In the genomic region with DNA sequence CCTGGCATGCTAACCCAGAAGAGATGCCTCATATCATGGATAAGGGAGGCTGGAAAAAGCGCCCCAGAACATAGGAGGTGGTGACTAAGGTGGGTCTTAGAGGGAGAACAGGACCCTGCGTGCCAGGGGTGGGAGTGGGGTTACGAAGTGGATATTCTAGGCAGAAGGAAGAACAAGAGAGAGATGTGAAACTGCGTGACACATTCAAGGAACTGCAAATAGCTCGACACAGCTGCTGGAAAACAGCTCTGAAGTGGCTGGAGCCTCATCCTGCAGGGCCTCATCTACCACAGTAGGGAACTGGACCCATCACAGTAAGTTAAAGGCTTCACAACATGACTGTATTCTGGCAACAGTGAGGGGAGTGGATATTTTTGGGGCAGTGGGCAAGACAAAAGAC, we compare ENCODE assay signal across 18 cellular contexts.
DNase-seq lines count a peak whose midpoint lies in the region; ATAC-seq and TF ChIP-seq lines count a peak whose summit lies in the region.
"Had no signal": no experiment of that assay in that cellular context is flagged by ENCODE, and none has a peak within 500 bp of the region (broad histone marks: within the 10 kb centered on the region; RNA-seq: fewer than 3 reads in every experiment).

No MANE protein-coding gene starts in this region.

- H4K20me1 ChIP-seq in H9 (ENCODE audit: control insufficient read depth, insufficient read depth, insufficient read length) = no peaks in the 10 kb centered on the region

- H3K23me2 ChIP-seq in H9 (ENCODE audit: insufficient read length, low read depth, low read length, poor library complexity, severe bottlenecking) = peaks cover 1% of the 10 kb centered on the region

- TF ChIP-seq CTCF in H9 (conservative IDR thresholded peaks at IDR 0.05) (no peak), prostate gland (IDR thresholded peaks at IDR 0.05) (no peak)

- H3K9me3 ChIP-seq in H9 (ENCODE audit: control insufficient read depth, low read depth, low read length) (no peaks in the 10 kb centered on the region), prostate gland (no peaks in the 10 kb centered on the region)
- H3K9me3 ChIP-seq: breast epithelium, SK-N-SH, tibial artery had no signal

- no peak overlapping the region for H4K8ac ChIP-seq in H9 (replicated peaks; ENCODE audit: insufficient read length, low read depth, low read length)

- H2AK5ac ChIP-seq in H9 (ENCODE audit: insufficient read length, low read length) = no peak overlapping the region

- intact Hi-C loops in activated CD4-positive, alpha-beta T cell treated with anti-CD3 and anti-CD28 coated beads for 36 hours (cut with DNase I, micrococcal nuclease) = loop anchor here in 1 of 2 experiments (10.0 kb wide), 1 partner anchor 324 kb away; no protein-coding TSS in a partner anchor
- intact Hi-C loops in prostate gland (cut with DNase I) = no loop called here

- H3K4me3 Mint-ChIP-seq in activated CD4-positive, alpha-beta T cell treated with anti-CD3 and anti-CD28 coated beads for 36 hours = no peak overlapping the region
- H3K4me3 Mint-ChIP-seq in H9 (no peak overlapping the region), naive B cell (peak overlapping the region in 2 of 8 donors; percentile 52 to 55)
- no peak overlapping the region for H3K4me3 Mint-ChIP-seq in activated T-helper 17 cell treated with anti-CD3 and anti-CD28 coated beads, Interleukin-2, amount 50 U/mL, for 72 hours
- H3K4me3 Mint-ChIP-seq: endodermal cell had no signal

- H3K9ac ChIP-seq in H9 (ENCODE audit: extremely low read depth, insufficient read length, low read length) = no peak overlapping the region
- H3K9ac ChIP-seq: SK-N-SH had no signal

- no peak for DNase-seq in activated CD4-positive, alpha-beta T cell treated with anti-CD3 and anti-CD28 coated beads for 36 hours
- DNase-seq in activated CD4-positive, alpha-beta T cell treated with anti-CD3 and anti-CD28 coated beads for 4 hours = no peak
- DNase-seq in H9 (no peak), naive B cell (no peak), prostate gland (ENCODE audit: low spot score) (no peak), NCI-H510A treated with DMSO at 0.1 percent for 48 hours (lab: John Stamatoyannopoulos, UW) (no peak), DMS53 (lab: John Stamatoyannopoulos, UW) (no peak)
- DNase-seq: activated naive CD4-positive, alpha-beta T cell treated with anti-CD3 and anti-CD28 coated beads, Interleukin-2, amount 50 U/mL, for 16 hours; CD4-positive, CD25-positive, alpha-beta regulatory T cell; DND-41; endodermal cell; naive thymus-derived CD8-positive, alpha-beta T cell; NCI-H1694; SK-N-SH; tibial artery had no signal

- H2BK120ac ChIP-seq in H9 (ENCODE audit: low read depth, low read length, poor library complexity, severe bottlenecking) = no peak overlapping the region

- peak overlapping the region; percentile 45 for H3K27ac Mint-ChIP-seq in activated CD4-positive, alpha-beta T cell treated with anti-CD3 and anti-CD28 coated beads for 36 hours
- H3K27ac Mint-ChIP-seq in H9 = peak overlapping the region in 2 of 3 experiments; percentile 1 to 3; a peak in 2 of 7 replicates
- H3K27ac Mint-ChIP-seq in activated T-helper 17 cell treated with anti-CD3 and anti-CD28 coated beads, Interleukin-2, amount 50 U/mL, for 72 hours = peak overlapping the region; percentile 7
- H3K27ac Mint-ChIP-seq in naive B cell = peak overlapping the region in 5 of 6 donors; percentile 19 to 96 (median 34)
- H3K27ac Mint-ChIP-seq: endodermal cell had no signal

- no peak overlapping the region for H3K4me3 ChIP-seq in prostate gland
- H3K4me3 ChIP-seq: breast epithelium, tibial artery had no signal

- no peak overlapping the region for H2BK12ac ChIP-seq in H9 (ENCODE audit: insufficient read length, low read depth, low read length)

- no peaks in the 10 kb centered on the region for H3K36me3 ChIP-seq in prostate gland
- H3K36me3 ChIP-seq: breast epithelium, tibial artery had no signal

- no peak overlapping the region for H3T11ph ChIP-seq in H9 (ENCODE audit: low read length)

- H3K27me3 Mint-ChIP-seq in activated CD4-positive, alpha-beta T cell treated with anti-CD3 and anti-CD28 coated beads for 36 hours = no peaks in the 10 kb centered on the region
- H3K27me3 Mint-ChIP-seq in H9 (ENCODE audit: low read depth) (peaks cover 7% of the 10 kb centered on the region), naive B cell (no peaks in the 10 kb centered on the region)
- H3K27me3 Mint-ChIP-seq in activated T-helper 17 cell treated with anti-CD3 and anti-CD28 coated beads, Interleukin-2, amount 50 U/mL, for 72 hours = no peaks in the 10 kb centered on the region
- H3K27me3 Mint-ChIP-seq: CD4-positive, CD25-positive, alpha-beta regulatory T cell; naive thymus-derived CD8-positive, alpha-beta T cell had no signal

- POLR2A ChIA-PET in activated CD4-positive, alpha-beta T cell treated with anti-CD3 and anti-CD28 coated beads for 36 hours (lab: Charles Lee) = no interaction called here

- peaks cover 21% of the 10 kb centered on the region for H3K79me1 ChIP-seq in H9 (ENCODE audit: insufficient read depth, low read depth, low read length, poor library complexity, severe bottlenecking)

- H2BK5ac ChIP-seq in H9 (ENCODE audit: insufficient read length, low read length) = no peak overlapping the region

- H3K4me2 ChIP-seq in H9 (ENCODE audit: insufficient read depth, insufficient read length, low read length) = no peak overlapping the region
- H3K4me2 ChIP-seq: SK-N-SH had no signal

- no peak overlapping the region for H3K18ac ChIP-seq in H9 (ENCODE audit: insufficient read length, low read depth, low read length)

- H3K56ac ChIP-seq in H9 (ENCODE audit: insufficient read length, low read depth, low read length) = no peak overlapping the region

- no CpG with 5 or more reads among the region's 5 CpGs for WGBS in H9 (ENCODE audit: extremely low coverage, insufficient read length, low lambda C conversion rate)
- WGBS in prostate gland = 89% methylated on average over 5 of the region's 5 CpGs

- H3K14ac ChIP-seq in H9 (ENCODE audit: insufficient read depth, low read length) = no peak overlapping the region

- no peak overlapping the region for H2BK20ac ChIP-seq in H9 (ENCODE audit: low read depth, low read length, poor library complexity, severe bottlenecking)

- H3K23ac ChIP-seq in H9 (ENCODE audit: insufficient read length, low read depth, low read length) = no peak overlapping the region

- no peak overlapping the region for H2AFZ ChIP-seq in H9 (ENCODE audit: low read length)

- no peak overlapping the region for H4K91ac ChIP-seq in H9 (ENCODE audit: insufficient read length, low read depth, low read length)

- H3K79me2 ChIP-seq in H9 (ENCODE audit: insufficient read depth, low read length) = peaks cover 25% of the 10 kb centered on the region; the same call in 1 of the 2 replicates

- no peak overlapping the region for H2BK15ac ChIP-seq in H9 (ENCODE audit: low read depth, low read length)

- H3K9me3 Mint-ChIP-seq in activated CD4-positive, alpha-beta T cell treated with anti-CD3 and anti-CD28 coated beads for 36 hours (ENCODE audit: low read depth) = no peaks in the 10 kb centered on the region
- H3K9me3 Mint-ChIP-seq in H9 (peaks cover 0 to 2% of the 10 kb centered on the region in 2 experiments; a peak in 1 of 5 replicates), naive B cell (no peaks in the 10 kb centered on the region)
- no peaks in the 10 kb centered on the region for H3K9me3 Mint-ChIP-seq in activated T-helper 17 cell treated with anti-CD3 and anti-CD28 coated beads, Interleukin-2, amount 50 U/mL, for 72 hours
- H3K9me3 Mint-ChIP-seq: CD4-positive, CD25-positive, alpha-beta regulatory T cell; naive thymus-derived CD8-positive, alpha-beta T cell had no signal

- H4K5ac ChIP-seq in H9 (ENCODE audit: insufficient read length, low read depth, low read length) = no peak overlapping the region

- CTCF ChIA-PET in activated CD4-positive, alpha-beta T cell treated with anti-CD3 and anti-CD28 coated beads for 36 hours (lab: Charles Lee) = interaction anchor here (0.5 to 5.6 kb wide), 5 partner anchors 17 to 344 kb away, joined by 3 to 30 read pairs (median 3); no protein-coding TSS in a partner anchor

- peaks cover 57% of the 10 kb centered on the region for H3K4me1 Mint-ChIP-seq in activated CD4-positive, alpha-beta T cell treated with anti-CD3 and anti-CD28 coated beads for 36 hours
- H3K4me1 Mint-ChIP-seq in H9 (peaks cover 16 to 24% of the 10 kb centered on the region in 2 experiments), naive B cell (peaks cover 43 to 64% (median 60%) of the 10 kb centered on the region in 3 donors)
- peaks cover 40% of the 10 kb centered on the region for H3K4me1 Mint-ChIP-seq in activated T-helper 17 cell treated with anti-CD3 and anti-CD28 coated beads, Interleukin-2, amount 50 U/mL, for 72 hours

- ATAC-seq in activated CD4-positive, alpha-beta T cell treated with anti-CD3 and anti-CD28 coated beads for 36 hours = peak; percentile 32
- ATAC-seq in activated T-helper 17 cell treated with anti-CD3 and anti-CD28 coated beads, Interleukin-2, amount 50 U/mL, for 72 hours (replicated peaks) = peak; percentile 51
- ATAC-seq in naive B cell (ENCODE audit: low read depth in 2 of 2) = no peak
- ATAC-seq: naive thymus-derived CD8-positive, alpha-beta T cell had no signal

- H3K36me3 Mint-ChIP-seq in activated CD4-positive, alpha-beta T cell treated with anti-CD3 and anti-CD28 coated beads for 36 hours (ENCODE audit: low read depth) = peaks cover 15% of the 10 kb centered on the region
- peaks cover 12 to 23% (median 14%) of the 10 kb centered on the region in 3 experiments for H3K36me3 Mint-ChIP-seq in H9 (ENCODE audit: insufficient read depth in 1 of 3, low read depth in 3 of 3)
- H3K36me3 Mint-ChIP-seq in activated T-helper 17 cell treated with anti-CD3 and anti-CD28 coated beads, Interleukin-2, amount 50 U/mL, for 72 hours (ENCODE audit: low read depth) = peaks cover 26% of the 10 kb centered on the region
- peaks cover 0 to 7% of the 10 kb centered on the region in 2 donors for H3K36me3 Mint-ChIP-seq in naive B cell
- H3K36me3 Mint-ChIP-seq: naive thymus-derived CD8-positive, alpha-beta T cell had no signal

- no peak for TF ChIP-seq POLR2A in prostate gland (IDR thresholded peaks at IDR 0.05)

- H3K27ac ChIP-seq in H9 (ENCODE audit: insufficient read length, low read depth, low read length) (no peak overlapping the region), prostate gland (no peak overlapping the region)
- H3K27ac ChIP-seq: 22Rv1, breast epithelium, tibial artery had no signal

- H3K4ac ChIP-seq in H9 (ENCODE audit: low read depth, low read length) = no peak overlapping the region

- H3K27me3 ChIP-seq in H9 (ENCODE audit: insufficient read depth, low read length) = no peaks in the 10 kb centered on the region
- no peaks in the 10 kb centered on the region for H3K27me3 ChIP-seq in prostate gland (replicated peaks; ENCODE audit: insufficient read depth)
- H3K27me3 ChIP-seq: breast epithelium, tibial artery had no signal

- H3K4me1 ChIP-seq in H9 (ENCODE audit: insufficient read depth, low read length) (0 out of 2 replicates have a peak, but pooled peaks cover 2% of the 10 kb centered on the region), prostate gland (replicated peaks) (no peaks in the 10 kb centered on the region)
- H3K4me1 ChIP-seq: breast epithelium had no signal

Comparison
In these comparisons a context has a peak if more than half of its experiments do, and no peak if none do; other contexts are left out.
1. ATAC-seq: peak in activated CD4-positive, alpha-beta T cell treated with anti-CD3 and anti-CD28 coated beads for 36 hours (single experiment) and activated T-helper 17 cell treated with anti-CD3 and anti-CD28 coated beads, Interleukin-2, amount 50 U/mL, for 72 hours (single experiment); none in naive B cell (0 of 2).
2. Peak in every context shown above with its lines, with median percentiles within 50 percentile points of each other: H3K27ac Mint-ChIP-seq.